Comparison of ENCODE assay signal across 13 cellular contexts in genomic region chr11:75262961-75263852, GRCh38. TPM values are rescaled to one million over a fixed set of nuclear protein-coding genes. Genes with fewer than 3 reads are reported as not detected.
DNase-seq lines count a peak whose midpoint lies in the region; ATAC-seq lines count a peak whose summit lies in the region.
"Had no signal": no experiment of that assay in that cellular context is flagged by ENCODE, and none has a peak within 500 bp of the region (broad histone marks: within the 10 kb centered on the region; RNA-seq: fewer than 3 reads in every experiment).

No MANE protein-coding gene starts in this region.

- intact Hi-C loops in right cardiac atrium (cut with DNase I) = no loop called here
- intact Hi-C loops in posterior vena cava (cut with DNase I) = no loop called here

- H3K4me3 ChIP-seq in right cardiac atrium (ENCODE audit: low read length) = no peak overlapping the region
- H3K4me3 ChIP-seq: SK-N-MC had no signal

- CTCF ChIA-PET in T-cell (lab: Charles Lee) = interaction anchor here in 1 of 2 donors (0.9 to 1.0 kb wide), 2 partner anchors 13 to 15 kb away, joined by 3 read pairs; no protein-coding TSS in a partner anchor

- H3K4me3 Mint-ChIP-seq in T-helper 2 cell treated with Interferon-gamma antibody and Interleukin-4, amounts not matched to agents 5 μg/mL and 100 μg/mL, for 36 hours = no peak overlapping the region
- no peak overlapping the region for H3K4me3 Mint-ChIP-seq in T-cell

- WGBS in right cardiac atrium = 63% methylated on average over 17 of the region's 17 CpGs

- H3K4me1 ChIP-seq in right cardiac atrium (ENCODE audit: control insufficient read depth, insufficient read depth, low read length) = peaks cover 10% of the 10 kb centered on the region

- no peaks in the 10 kb centered on the region for H3K36me3 Mint-ChIP-seq in T-helper 2 cell treated with Interferon-gamma antibody and Interleukin-4, amounts not matched to agents 5 μg/mL and 100 μg/mL, for 36 hours (ENCODE audit: low read depth)
- peaks cover 14% of the 10 kb centered on the region for H3K36me3 Mint-ChIP-seq in T-cell

- no peak for DNase-seq in T-helper 2 cell treated with Interferon-gamma antibody and Interleukin-4, amounts not matched to agents 5 μg/mL and 100 μg/mL, for 36 hours (ENCODE audit: low spot score)
- DNase-seq in T-helper 2 cell (no peak), T-cell (peak in 1 of 34 experiments; percentile 7), right cardiac atrium (peak in 2 of 3 donors; percentile 0 to 60), posterior vena cava (ENCODE audit: low spot score) (peak; percentile 62), iPS-NIHi7 (ENCODE audit: extremely low spot score) (no peak), SIG-M5 treated with dmso at 0.1 percent for 504 hours (lab: John Stamatoyannopoulos, UW; ENCODE audit: unreplicated experiment) (no peak)
- DNase-seq: anterior cingulate cortex, COR-L47, NCI-H2171 had no signal

- H3K9me3 Mint-ChIP-seq in T-helper 2 cell treated with Interferon-gamma antibody and Interleukin-4, amounts not matched to agents 5 μg/mL and 100 μg/mL, for 36 hours = no peaks in the 10 kb centered on the region
- no peaks in the 10 kb centered on the region for H3K9me3 Mint-ChIP-seq in T-cell

- H3K27me3 ChIP-seq in right cardiac atrium (ENCODE audit: control insufficient read depth, insufficient read depth) = no peaks in the 10 kb centered on the region

- POLR2A ChIA-PET in T-cell (lab: Charles Lee) = interaction anchor here in 1 of 2 donors (0.6 kb wide), 1 partner anchor 137 kb away, joined by 3 read pairs; no protein-coding TSS in a partner anchor

- peak overlapping the region; percentile 9 for H3K27ac Mint-ChIP-seq in T-helper 2 cell treated with Interferon-gamma antibody and Interleukin-4, amounts not matched to agents 5 μg/mL and 100 μg/mL, for 36 hours
- peak overlapping the region; percentile 93 to 95 for H3K27ac Mint-ChIP-seq in T-cell

- ATAC-seq in T-cell (replicated peaks in 1 of 4) (no peak), right cardiac atrium (peak; percentile 14 to 18), GM19397 (IDR thresholded peaks at IDR 0.05; ENCODE audit: unreplicated experiment) (no peak)

- no peak overlapping the region for H3K27ac ChIP-seq in right cardiac atrium (ENCODE audit: low read length)
- H3K27ac ChIP-seq: 22Rv1, SK-N-MC had no signal

- H3K4me1 Mint-ChIP-seq in T-helper 2 cell treated with Interferon-gamma antibody and Interleukin-4, amounts not matched to agents 5 μg/mL and 100 μg/mL, for 36 hours (ENCODE audit: low read depth) = peaks cover 13% of the 10 kb centered on the region
- peaks cover 43 to 54% (median 51%) of the 10 kb centered on the region in 3 donors for H3K4me1 Mint-ChIP-seq in T-cell

- H3K9me3 ChIP-seq in right cardiac atrium (ENCODE audit: control insufficient read depth, low read length) = no peaks in the 10 kb centered on the region

- peaks cover 3% of the 10 kb centered on the region for H3K27me3 Mint-ChIP-seq in T-helper 2 cell treated with Interferon-gamma antibody and Interleukin-4, amounts not matched to agents 5 μg/mL and 100 μg/mL, for 36 hours (ENCODE audit: low read depth)
- no peaks in the 10 kb centered on the region for H3K27me3 Mint-ChIP-seq in T-cell

RNA-seq across cellular contexts. Expression of gene TPBGL, which starts 22.6 kb away (rescaled TPM):
- total RNA-seq in T-cell (under 1 TPM; 0.13 to 0.59 (median 0.47) TPM), right cardiac atrium (under 1 TPM in 3 of 4 donors, not detected in 1; 0.09 to 0.25 (median 0.09) TPM), posterior vena cava (under 1 TPM; 0.46 to 0.67 TPM)
- 0.05 TPM for polyA plus RNA-seq in right cardiac atrium

Comparison
In these comparisons a context has a peak if more than half of its experiments do, and no peak if none do; other contexts are left out.
1. DNase-seq: peak in right cardiac atrium (2 of 3) and posterior vena cava (single experiment); none in T-helper 2 cell treated with Interferon-gamma antibody and Interleukin-4, amounts not matched to agents 5 μg/mL and 100 μg/mL, for 36 hours (single experiment), T-helper 2 cell (0 of 5), iPS-NIHi7 (single experiment) and SIG-M5 treated with dmso at 0.1 percent for 504 hours (single experiment).
2. ATAC-seq: peak in right cardiac atrium (2 of 2); none in T-cell (0 of 4) and GM19397 (single experiment).